ENCODE assay signal across 16 cellular contexts in genomic region chr9:96493757-96494156, GRCh38.
"Had no signal": no experiment of that assay in that cellular context is flagged by ENCODE, and none has a peak within 500 bp of the region (broad histone marks: within the 10 kb centered on the region; RNA-seq: fewer than 3 reads in every experiment).

No MANE protein-coding gene starts in this region.

- DNase-seq: activated CD4-positive, alpha-beta memory T cell treated with anti-CD3 and anti-CD28 coated beads for 36 hours; activated gamma-delta T cell treated with Interleukin-2 at 50 U/mL for 16 hours; activated naive CD8-positive, alpha-beta T cell treated with anti-CD3 and anti-CD28 coated beads, Interleukin-2, amount 10 ng/mL, durations not matched to agents 7 days and 5 days; activated T-cell treated with anti-CD3 and anti-CD28 coated beads, Interleukin-2, amount 50 U/mL, for 48 hours; caudate nucleus; cortex of kidney; effector memory CD4-positive, alpha-beta T cell; erythroblast; kidney glomerular epithelial cell; naive thymus-derived CD4-positive, alpha-beta T cell; occipital lobe; psoas muscle; sigmoid colon; stimulated activated naive CD4-positive, alpha-beta T cell had no signal

- H3K27ac Mint-ChIP-seq: activated CD4-positive, alpha-beta memory T cell treated with anti-CD3 and anti-CD28 coated beads for 36 hours; activated naive CD8-positive, alpha-beta T cell treated with anti-CD3 and anti-CD28 coated beads, Interleukin-2, amount 10 ng/mL, durations not matched to agents 7 days and 5 days had no signal

- H3K9me3 Mint-ChIP-seq: activated CD4-positive, alpha-beta memory T cell treated with anti-CD3 and anti-CD28 coated beads for 36 hours; activated naive CD8-positive, alpha-beta T cell treated with anti-CD3 and anti-CD28 coated beads, Interleukin-2, amount 10 ng/mL, durations not matched to agents 7 days and 5 days; naive thymus-derived CD4-positive, alpha-beta T cell had no signal

- H3K27ac ChIP-seq: hepatocyte, psoas muscle, sigmoid colon had no signal

- H3K27me3 Mint-ChIP-seq: activated CD4-positive, alpha-beta memory T cell treated with anti-CD3 and anti-CD28 coated beads for 36 hours; activated naive CD8-positive, alpha-beta T cell treated with anti-CD3 and anti-CD28 coated beads, Interleukin-2, amount 10 ng/mL, durations not matched to agents 7 days and 5 days; naive thymus-derived CD4-positive, alpha-beta T cell had no signal

- H3K9me3 ChIP-seq: psoas muscle, sigmoid colon had no signal

- H3K4me3 ChIP-seq: hepatocyte, psoas muscle, sigmoid colon had no signal

- H3K4me3 Mint-ChIP-seq: activated CD4-positive, alpha-beta memory T cell treated with anti-CD3 and anti-CD28 coated beads for 36 hours; activated naive CD8-positive, alpha-beta T cell treated with anti-CD3 and anti-CD28 coated beads, Interleukin-2, amount 10 ng/mL, durations not matched to agents 7 days and 5 days; naive thymus-derived CD4-positive, alpha-beta T cell had no signal

- H3K4me2 ChIP-seq: hepatocyte had no signal

- H3K27me3 ChIP-seq: hepatocyte, sigmoid colon had no signal

- H3K79me2 ChIP-seq: hepatocyte had no signal

- H2AFZ ChIP-seq: hepatocyte had no signal

- H3K4me1 ChIP-seq: psoas muscle, sigmoid colon had no signal

- ATAC-seq: naive thymus-derived CD4-positive, alpha-beta T cell; psoas muscle; SK-N-SH treated with all-trans-retinoic acid at 6 μM for 48 hours had no signal
